1 cellular context compared by ENCODE assay signal in genomic region chr11:60841797-60842687, GRCh38.
TF ChIP-seq lines count a peak whose summit lies in the region.

A gene with protein sequence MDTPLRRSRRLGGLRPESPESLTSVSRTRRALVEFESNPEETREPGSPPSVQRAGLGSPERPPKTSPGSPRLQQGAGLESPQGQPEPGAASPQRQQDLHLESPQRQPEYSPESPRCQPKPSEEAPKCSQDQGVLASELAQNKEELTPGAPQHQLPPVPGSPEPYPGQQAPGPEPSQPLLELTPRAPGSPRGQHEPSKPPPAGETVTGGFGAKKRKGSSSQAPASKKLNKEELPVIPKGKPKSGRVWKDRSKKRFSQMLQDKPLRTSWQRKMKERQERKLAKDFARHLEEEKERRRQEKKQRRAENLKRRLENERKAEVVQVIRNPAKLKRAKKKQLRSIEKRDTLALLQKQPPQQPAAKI (plus strand): TSS chr11:60842113. CDS start chr11:60842125, 12 bp downstream.

TF ChIP-seq in GM12878, 131 proteins besides CTCF, POLR2A, EP300 and RAD21 (continued from another document):
- TF ChIP-seq BHLHE40 (IDR thresholded peaks at IDR 0.05; ENCODE audit: borderline replicate concordance in 1 of 2, low read depth in 2 of 2, low read length in 1 of 2) (peak; percentile 100), SMC3 (IDR thresholded peaks at IDR 0.05; ENCODE audit: borderline replicate concordance, low read length) (no peak), HDAC2 (IDR thresholded peaks at IDR 0.05) (no peak), MYC (IDR thresholded peaks at IDR 0.05; ENCODE audit: insufficient read depth, insufficient read length, insufficient replicate concordance, low read length, severe bottlenecking) (peak; percentile 99), SUZ12 (IDR thresholded peaks at IDR 0.05; ENCODE audit: unreplicated experiment) (no peak), EZH2 (IDR thresholded peaks at IDR 0.05; ENCODE audit: borderline replicate concordance, control insufficient read depth, low read depth, low read length) (no peak), IRF4 (IDR thresholded peaks at IDR 0.05; ENCODE audit: low read depth, low read length) (peak; percentile 68; the same call in 1 of the 2 replicates), KAT2A (conservative IDR thresholded peaks at IDR 0.05; ENCODE audit: control insufficient read depth, low read depth, low read length) (no peak), ESRRA (IDR thresholded peaks at IDR 0.05; ENCODE audit: low read length) (no peak), EED (IDR thresholded peaks at IDR 0.05; ENCODE audit: low read depth) (no peak), ZNF274 (IDR thresholded peaks at IDR 0.05; ENCODE audit: insufficient read depth, insufficient read length) (no peak), SRF (IDR thresholded peaks at IDR 0.05; ENCODE audit: low read depth in 2 of 2, low read length in 2 of 2) (peak; percentile 78 to 96), ZNF384 (IDR thresholded peaks at IDR 0.05; ENCODE audit: borderline replicate concordance, low read depth, low read length) (no peak), MEF2B (IDR thresholded peaks at IDR 0.05; ENCODE audit: partially characterized antibody, poor library complexity, severe bottlenecking) (peak; percentile 72), MAX (IDR thresholded peaks at IDR 0.05; ENCODE audit: low read depth, low read length) (peak; percentile 100), EGR1 (IDR thresholded peaks at IDR 0.05; ENCODE audit: borderline replicate concordance in 1 of 2, low read depth in 2 of 2, low read length in 2 of 2) (peak in 1 of 2 experiments; percentile 58; a peak in 2 of 3 replicates), BACH1 (IDR thresholded peaks at IDR 0.05; ENCODE audit: borderline replicate concordance) (0 out of 2 replicates have a peak, but pooled peaks have one; percentile 33)
- TF ChIP-seq, protein P1, sequence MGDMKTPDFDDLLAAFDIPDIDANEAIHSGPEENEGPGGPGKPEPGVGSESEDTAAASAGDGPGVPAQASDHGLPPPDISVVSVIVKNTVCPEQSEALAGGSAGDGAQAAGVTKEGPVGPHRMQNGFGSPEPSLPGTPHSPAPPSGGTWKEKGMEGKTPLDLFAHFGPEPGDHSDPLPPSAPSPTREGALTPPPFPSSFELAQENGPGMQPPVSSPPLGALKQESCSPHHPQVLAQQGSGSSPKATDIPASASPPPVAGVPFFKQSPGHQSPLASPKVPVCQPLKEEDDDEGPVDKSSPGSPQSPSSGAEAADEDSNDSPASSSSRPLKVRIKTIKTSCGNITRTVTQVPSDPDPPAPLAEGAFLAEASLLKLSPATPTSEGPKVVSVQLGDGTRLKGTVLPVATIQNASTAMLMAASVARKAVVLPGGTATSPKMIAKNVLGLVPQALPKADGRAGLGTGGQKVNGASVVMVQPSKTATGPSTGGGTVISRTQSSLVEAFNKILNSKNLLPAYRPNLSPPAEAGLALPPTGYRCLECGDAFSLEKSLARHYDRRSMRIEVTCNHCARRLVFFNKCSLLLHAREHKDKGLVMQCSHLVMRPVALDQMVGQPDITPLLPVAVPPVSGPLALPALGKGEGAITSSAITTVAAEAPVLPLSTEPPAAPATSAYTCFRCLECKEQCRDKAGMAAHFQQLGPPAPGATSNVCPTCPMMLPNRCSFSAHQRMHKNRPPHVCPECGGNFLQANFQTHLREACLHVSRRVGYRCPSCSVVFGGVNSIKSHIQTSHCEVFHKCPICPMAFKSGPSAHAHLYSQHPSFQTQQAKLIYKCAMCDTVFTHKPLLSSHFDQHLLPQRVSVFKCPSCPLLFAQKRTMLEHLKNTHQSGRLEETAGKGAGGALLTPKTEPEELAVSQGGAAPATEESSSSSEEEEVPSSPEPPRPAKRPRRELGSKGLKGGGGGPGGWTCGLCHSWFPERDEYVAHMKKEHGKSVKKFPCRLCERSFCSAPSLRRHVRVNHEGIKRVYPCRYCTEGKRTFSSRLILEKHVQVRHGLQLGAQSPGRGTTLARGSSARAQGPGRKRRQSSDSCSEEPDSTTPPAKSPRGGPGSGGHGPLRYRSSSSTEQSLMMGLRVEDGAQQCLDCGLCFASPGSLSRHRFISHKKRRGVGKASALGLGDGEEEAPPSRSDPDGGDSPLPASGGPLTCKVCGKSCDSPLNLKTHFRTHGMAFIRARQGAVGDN (IDR thresholded peaks at IDR 0.05), result peak; percentile 63
